ENCODE assay signal across 29 cellular contexts in the genomic region with DNA sequence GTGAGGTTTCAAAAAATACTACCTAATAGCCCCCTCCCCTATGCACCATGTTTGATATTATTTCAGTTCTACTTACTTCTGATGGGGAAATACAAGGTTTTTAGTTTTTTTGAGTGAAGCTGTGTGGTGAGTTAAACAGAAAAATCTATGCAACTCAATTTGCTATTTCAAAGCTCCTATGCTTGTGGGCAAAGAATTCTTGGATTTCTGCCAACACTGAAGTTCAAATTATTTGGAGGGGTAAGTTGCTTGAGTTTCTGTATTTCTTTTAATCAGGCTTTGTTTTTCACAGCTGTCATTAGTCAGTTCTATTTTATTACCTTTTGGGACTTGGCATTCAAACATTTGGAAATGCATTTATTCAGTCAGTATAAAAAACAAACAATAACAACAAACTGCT.
DNase-seq lines count a peak whose midpoint lies in the region; ATAC-seq lines count a peak whose summit lies in the region.
"Had no signal": no experiment of that assay in that cellular context is flagged by ENCODE, and none has a peak within 500 bp of the region (broad histone marks: within the 10 kb centered on the region; RNA-seq: fewer than 3 reads in every experiment).

No MANE protein-coding gene starts in this region.

- no peaks in the 10 kb centered on the region for H3K9me3 ChIP-seq in SK-N-MC (ENCODE audit: low read depth, low read length)
- H3K9me3 ChIP-seq: BE2C, ovary had no signal

- peak; percentile 22 for DNase-seq in DMS53 (lab: John Stamatoyannopoulos, UW)
- DNase-seq in DMS53 treated with DMSO at 0.1 percent for 48 hours (lab: John Stamatoyannopoulos, UW; ENCODE audit: unreplicated experiment), result no peak
- DNase-seq in NCI-H1105 (lab: John Stamatoyannopoulos, UW), result peak; percentile 57
- peak; percentile 55 for DNase-seq in SK-N-MC (ENCODE audit: low read depth, low spot score)
- peak; percentile 9 for DNase-seq in iris pigment epithelial cell (ENCODE audit: low read depth)
- no peak for DNase-seq in activated CD8-positive, alpha-beta memory T cell treated with anti-CD3 and anti-CD28 coated beads for 24 hours
- DNase-seq in glomerular visceral epithelial cell (ENCODE audit: extremely low spot score), result no peak
- DNase-seq: 8988T; activated B cell treated with CpG ODN at 0.5 μM for 24 hours; activated CD4-positive, alpha-beta memory T cell treated with anti-CD3 and anti-CD28 coated beads for 36 hours; activated naive CD4-positive, alpha-beta T cell; aorta; BE2C; COR-L47; effector memory CD4-positive, alpha-beta T cell; glutamatergic neuron; GOT3; left colon; natural killer cell; NCI-H2029 treated with DMSO at 0.1 percent for 48 hours; NCI-H748 treated with DMSO at 0.1 percent for 48 hours; ovary; right cardiac atrium; stimulated activated CD4-positive, alpha-beta T cell treated with anti-CD3 and anti-CD28 coated beads, Interleukin-15, amount 100 ng/mL, for 24 hours; substantia nigra; T1000 had no signal

- no peak for ATAC-seq in HG02884 (IDR thresholded peaks at IDR 0.05; ENCODE audit: unreplicated experiment)
- ATAC-seq: esophagus mucosa, K562, left colon, natural killer cell, right cardiac atrium had no signal

- no peak overlapping the region for H3K27ac ChIP-seq in SK-N-MC
- H3K27ac ChIP-seq: ovary had no signal

- H3K9ac ChIP-seq in SK-N-MC (ENCODE audit: insufficient read length), result no peak overlapping the region

- H3K36me3 ChIP-seq in SK-N-MC (ENCODE audit: insufficient read depth, low read length), result no peaks in the 10 kb centered on the region
- H3K36me3 ChIP-seq: BE2C, ovary had no signal

- no peak overlapping the region for H3K4me3 ChIP-seq in SK-N-MC
- H3K4me3 ChIP-seq: K562, ovary had no signal

Comparison
In these comparisons a context has a peak if more than half of its experiments do, and no peak if none do; other contexts are left out.
1. DNase-seq: peak in DMS53 (single experiment), NCI-H1105 (single experiment), SK-N-MC (single experiment) and iris pigment epithelial cell (single experiment); none in DMS53 treated with DMSO at 0.1 percent for 48 hours (single experiment), activated CD8-positive, alpha-beta memory T cell treated with anti-CD3 and anti-CD28 coated beads for 24 hours (single experiment) and glomerular visceral epithelial cell (single experiment).